17 cellular contexts compared by ENCODE assay signal in the genomic region with DNA sequence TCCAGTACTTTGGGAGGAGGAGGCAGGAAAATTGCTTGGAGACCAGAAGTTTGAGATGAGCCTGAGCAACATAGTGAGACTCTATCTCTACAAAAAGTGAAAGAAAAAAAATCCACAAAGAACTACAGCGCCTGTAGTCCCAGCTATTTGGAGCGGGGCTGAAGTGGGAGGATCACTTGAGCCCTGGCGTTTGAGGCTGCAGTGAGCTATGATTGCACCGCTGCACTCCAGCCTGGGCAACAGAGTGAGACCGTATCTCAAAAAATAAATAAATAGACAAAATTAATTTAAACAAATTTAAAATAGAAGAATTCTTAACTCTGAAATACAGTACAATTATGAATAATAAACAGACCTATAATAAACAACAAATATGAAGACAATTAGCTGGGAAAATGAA. TPM values are rescaled to one million over a fixed set of nuclear protein-coding genes. Genes with fewer than 3 reads are reported as not detected.
A peak's percentile ranks its signal among the peaks of the same experiment; 100 is the strongest.
DNase-seq lines count a peak whose midpoint lies in the region; ATAC-seq and TF ChIP-seq lines count a peak whose summit lies in the region.
"Had no signal": no experiment of that assay in that cellular context is flagged by ENCODE, and none has a peak within 500 bp of the region (broad histone marks: within the 10 kb centered on the region; RNA-seq: fewer than 3 reads in every experiment).

No MANE protein-coding gene starts in this region.

- H3K27me3 ChIP-seq in RWPE2 (ENCODE audit: insufficient read depth, poor library complexity, severe bottlenecking) (no peaks in the 10 kb centered on the region), BE2C (no peaks in the 10 kb centered on the region)
- H3K27me3 ChIP-seq: heart right ventricle had no signal

- peak; percentile 6 for DNase-seq in H4 (ENCODE audit: low spot score)
- DNase-seq in RWPE2 (ENCODE audit: low spot score), result no peak
- DNase-seq in fibroblast of peridontal ligament (ENCODE audit: extremely low read depth), result peak; percentile 52
- DNase-seq in middle frontal gyrus (ENCODE audit: extremely low spot score, low spot score), result peak; percentile 2
- no peak for DNase-seq in dedifferentiated amniotic fluid mesenchymal stem cell (ENCODE audit: extremely low spot score)
- no peak for DNase-seq in BE2C
- DNase-seq in SHP77 (lab: John Stamatoyannopoulos, UW), result no peak
- no peak for DNase-seq in activated T-helper 2 cell treated with anti-CD3 and anti-CD28 coated beads, Interferon-gamma antibody, Interleukin-2, Interleukin-4, amounts not matched to agents 10 μg/mL and 5 μg/mL and 100 μg/mL, durations not matched to agents 14 hours and 24 hours and 36 hours (ENCODE audit: low spot score)
- DNase-seq: activated CD4-positive, alpha-beta T cell treated with anti-CD3 and anti-CD28 coated beads for 1 hour; activated T-cell treated with anti-CD3 and anti-CD28 coated beads, Interleukin-2, amount 50 U/mL, for 1 hour; amygdala; H7; heart right ventricle; stimulated activated CD4-positive, alpha-beta T cell treated with anti-CD3 and anti-CD28 coated beads, Interleukin-4, amount 100 ng/mL, for 24 hours had no signal

- TF ChIP-seq CTCF in RWPE2 (IDR thresholded peaks at IDR 0.05; ENCODE audit: poor library complexity, severe bottlenecking) (no peak), BE2C (IDR thresholded peaks at IDR 0.05; ENCODE audit: low read depth, low read length) (no peak)

- H3K4me1 Mint-ChIP-seq in activated T-helper 2 cell treated with anti-CD3 and anti-CD28 coated beads, Interferon-gamma antibody, Interleukin-2, Interleukin-4, amounts not matched to agents 10 μg/mL and 5 μg/mL and 100 μg/mL, durations not matched to agents 14 hours and 24 hours and 36 hours (ENCODE audit: low read depth), result peaks cover 3% of the 10 kb centered on the region

- no peaks in the 10 kb centered on the region for H3K9me3 Mint-ChIP-seq in activated T-helper 2 cell treated with anti-CD3 and anti-CD28 coated beads, Interferon-gamma antibody, Interleukin-2, Interleukin-4, amounts not matched to agents 10 μg/mL and 5 μg/mL and 100 μg/mL, durations not matched to agents 14 hours and 24 hours and 36 hours
- H3K9me3 Mint-ChIP-seq: mesothelial cell of epicardium; stimulated activated naive CD8-positive, alpha-beta T cell treated with anti-CD3 and anti-CD28 coated beads, Interleukin-15, Interleukin-2, amounts not matched to agents 100 ng/mL and 50 ng/mL, for 24 hours had no signal

- H3K36me3 Mint-ChIP-seq in activated T-helper 2 cell treated with anti-CD3 and anti-CD28 coated beads, Interferon-gamma antibody, Interleukin-2, Interleukin-4, amounts not matched to agents 10 μg/mL and 5 μg/mL and 100 μg/mL, durations not matched to agents 14 hours and 24 hours and 36 hours (ENCODE audit: low read depth), result no peaks in the 10 kb centered on the region
- H3K36me3 Mint-ChIP-seq: mesothelial cell of epicardium had no signal

- no peaks in the 10 kb centered on the region for H3K36me3 ChIP-seq in RWPE2 (ENCODE audit: low read depth)
- no peaks in the 10 kb centered on the region for H3K36me3 ChIP-seq in BE2C
- H3K36me3 ChIP-seq: heart right ventricle had no signal

- no peak overlapping the region for H3K27ac Mint-ChIP-seq in activated T-helper 2 cell treated with anti-CD3 and anti-CD28 coated beads, Interferon-gamma antibody, Interleukin-2, Interleukin-4, amounts not matched to agents 10 μg/mL and 5 μg/mL and 100 μg/mL, durations not matched to agents 14 hours and 24 hours and 36 hours
- H3K27ac Mint-ChIP-seq: stimulated activated naive CD8-positive, alpha-beta T cell treated with anti-CD3 and anti-CD28 coated beads, Interleukin-15, Interleukin-2, amounts not matched to agents 100 ng/mL and 50 ng/mL, for 24 hours had no signal

- H3K4me1 ChIP-seq in RWPE2 (ENCODE audit: insufficient read depth, poor library complexity, severe bottlenecking) (peaks cover 38% of the 10 kb centered on the region), BE2C (no peaks in the 10 kb centered on the region)

- H3K4me3 ChIP-seq in RWPE2 (ENCODE audit: severe bottlenecking) (no peak overlapping the region), BE2C (ENCODE audit: low read depth, low read length) (no peak overlapping the region)
- H3K4me3 ChIP-seq: heart right ventricle had no signal

- H3K9me3 ChIP-seq in RWPE2 (ENCODE audit: severe bottlenecking) (no peaks in the 10 kb centered on the region), BE2C (no peaks in the 10 kb centered on the region)
- H3K9me3 ChIP-seq: heart right ventricle had no signal

- H3K4me3 Mint-ChIP-seq in activated T-helper 2 cell treated with anti-CD3 and anti-CD28 coated beads, Interferon-gamma antibody, Interleukin-2, Interleukin-4, amounts not matched to agents 10 μg/mL and 5 μg/mL and 100 μg/mL, durations not matched to agents 14 hours and 24 hours and 36 hours (ENCODE audit: low read depth), result no peak overlapping the region
- H3K4me3 Mint-ChIP-seq: stimulated activated naive CD8-positive, alpha-beta T cell treated with anti-CD3 and anti-CD28 coated beads, Interleukin-15, Interleukin-2, amounts not matched to agents 100 ng/mL and 50 ng/mL, for 24 hours had no signal

- intact Hi-C loops in activated T-helper 2 cell treated with anti-CD3 and anti-CD28 coated beads, Interferon-gamma antibody, Interleukin-2, Interleukin-4, amounts not matched to agents 10 μg/mL and 5 μg/mL and 100 μg/mL, durations not matched to agents 14 hours and 24 hours and 36 hours (cut with micrococcal nuclease), result loop anchor here (1.0 kb wide), 1 partner anchor 177 kb away; no protein-coding TSS in a partner anchor

- H3K27ac ChIP-seq in RWPE2 (ENCODE audit: poor library complexity, severe bottlenecking), result peak overlapping the region; percentile 82
- H3K27ac ChIP-seq: C4-2B, heart right ventricle had no signal

- H3K27me3 Mint-ChIP-seq in activated T-helper 2 cell treated with anti-CD3 and anti-CD28 coated beads, Interferon-gamma antibody, Interleukin-2, Interleukin-4, amounts not matched to agents 10 μg/mL and 5 μg/mL and 100 μg/mL, durations not matched to agents 14 hours and 24 hours and 36 hours (ENCODE audit: low read depth), result peaks cover 12% of the 10 kb centered on the region
- H3K27me3 Mint-ChIP-seq: stimulated activated naive CD8-positive, alpha-beta T cell treated with anti-CD3 and anti-CD28 coated beads, Interleukin-15, Interleukin-2, amounts not matched to agents 100 ng/mL and 50 ng/mL, for 24 hours had no signal

- peak; percentile 26; the same call in 2 of the 3 replicates for ATAC-seq in RWPE2 (ENCODE audit: low read depth)

RNA-seq across cellular contexts. Expression of gene ATL1, which starts 40.9 kb away (rescaled TPM):
- 9.3 and 9.4 TPM in 2 replicates for total RNA-seq in H4 (2014; rRNA removed; shearing (Covaris generic))
- 21.4 TPM for polyA plus RNA-seq in BE2C (2012; ENCODE audit: insufficient read depth, insufficient read length, low read depth)
- total RNA-seq in activated T-helper 2 cell treated with anti-CD3 and anti-CD28 coated beads, Interferon-gamma antibody, Interleukin-2, Interleukin-4, amounts not matched to agents 10 μg/mL and 5 μg/mL and 100 μg/mL, durations not matched to agents 14 hours and 24 hours and 36 hours, result 1.3 and 2.1 TPM in 2 replicates

Comparison
In these comparisons a context has a peak if more than half of its experiments do, and no peak if none do; other contexts are left out.
1. DNase-seq: peak in H4 (single experiment), fibroblast of peridontal ligament (single experiment) and middle frontal gyrus (single experiment); none in RWPE2 (single experiment), dedifferentiated amniotic fluid mesenchymal stem cell (single experiment), BE2C (single experiment), SHP77 (0 of 2) and activated T-helper 2 cell treated with anti-CD3 and anti-CD28 coated beads, Interferon-gamma antibody, Interleukin-2, Interleukin-4, amounts not matched to agents 10 μg/mL and 5 μg/mL and 100 μg/mL, durations not matched to agents 14 hours and 24 hours and 36 hours (single experiment).